Comparison of ENCODE assay signal across 2 cellular contexts in genomic region chr7:96308950-96309263, GRCh38.
TF ChIP-seq lines count a peak whose summit lies in the region.

No MANE protein-coding gene starts in this region.

TF ChIP-seq in GM12878, 131 proteins besides CTCF, POLR2A, EP300 and RAD21:
- no peak for TF ChIP-seq BRCA1 (IDR thresholded peaks at IDR 0.05; ENCODE audit: low read depth, low read length)
- TF ChIP-seq SMAD5 (IDR thresholded peaks at IDR 0.05; ENCODE audit: low read depth): no peak
- no peak for TF ChIP-seq ESRRA (IDR thresholded peaks at IDR 0.05; ENCODE audit: low read length)
- TF ChIP-seq TBL1XR1 (IDR thresholded peaks at IDR 0.05; ENCODE audit: low read depth, low read length): no peak
- TF ChIP-seq ZNF217 (IDR thresholded peaks at IDR 0.05): no peak
- no peak for TF ChIP-seq FOS (IDR thresholded peaks at IDR 0.05; ENCODE audit: borderline replicate concordance, extremely low read depth, insufficient read length)
- TF ChIP-seq GATAD2B (conservative IDR thresholded peaks at IDR 0.05; ENCODE audit: low read depth): no peak
- TF ChIP-seq LARP7 (IDR thresholded peaks at IDR 0.05): no peak
- no peak for TF ChIP-seq NKRF (conservative IDR thresholded peaks at IDR 0.05)
- no peak for TF ChIP-seq SMAD1 (IDR thresholded peaks at IDR 0.05; ENCODE audit: low read depth, partially characterized antibody)
- TF ChIP-seq IKZF2 (IDR thresholded peaks at IDR 0.05): no peak
- no peak for TF ChIP-seq E4F1 (IDR thresholded peaks at IDR 0.05; ENCODE audit: borderline replicate concordance, partially characterized antibody)
- TF ChIP-seq ATF7 (IDR thresholded peaks at IDR 0.05; ENCODE audit: low read depth): no peak
- no peak for TF ChIP-seq TCF12 (IDR thresholded peaks at IDR 0.05; ENCODE audit: low read depth, low read length)
TF ChIP-seq in GM12878: peak in this region for 0.

TF ChIP-seq in SK-N-SH, 30 proteins besides CTCF, POLR2A, EP300 and RAD21:
- TF ChIP-seq MXI1 (IDR thresholded peaks at IDR 0.05; ENCODE audit: low read depth, low read length): no peak
- TF ChIP-seq USF2 (IDR thresholded peaks at IDR 0.05; ENCODE audit: borderline replicate concordance, low read depth, low read length): no peak
